ENCODE assay signal across 1 cellular context in the genomic region with DNA sequence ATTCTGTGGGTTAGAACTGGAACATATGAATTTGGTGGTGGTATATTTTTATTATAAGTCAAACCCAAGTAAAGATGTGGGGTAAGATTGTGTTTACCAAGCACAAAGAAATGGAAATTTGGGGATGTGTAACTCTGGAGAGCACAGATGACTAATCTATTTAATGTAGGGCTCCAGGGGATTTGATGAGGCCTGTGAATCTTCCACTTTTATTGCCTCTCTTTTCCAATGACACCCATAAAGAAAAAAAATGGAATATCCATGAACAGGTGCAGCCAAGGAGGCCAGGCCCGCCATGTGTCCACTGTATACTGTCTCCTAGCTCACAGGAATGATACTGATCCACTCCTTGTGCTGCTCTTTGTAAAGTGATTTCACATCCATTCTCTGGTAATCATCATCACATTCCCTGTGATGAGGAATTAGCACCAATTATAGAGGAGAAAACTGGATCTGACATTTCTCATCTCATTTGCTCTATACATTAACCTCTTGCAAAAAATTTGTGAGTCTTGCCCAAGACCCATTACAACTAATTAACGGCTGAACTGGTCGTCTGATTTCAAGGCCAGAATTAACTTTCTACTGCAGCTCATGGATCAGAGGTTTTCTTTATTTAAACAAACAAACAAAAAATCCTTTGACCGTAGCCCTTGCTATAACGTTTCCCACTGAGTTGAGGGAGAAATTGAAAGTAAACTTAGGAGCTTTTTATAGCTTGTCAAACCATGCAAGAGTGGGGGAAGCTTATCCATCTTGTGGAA.
TF ChIP-seq lines count a peak whose summit lies in the region.

No MANE protein-coding gene starts in this region.

TF ChIP-seq in HEK293T, 16 proteins besides CTCF, POLR2A, EP300 and RAD21 (continued from another document):
- TF ChIP-seq, protein P1, sequence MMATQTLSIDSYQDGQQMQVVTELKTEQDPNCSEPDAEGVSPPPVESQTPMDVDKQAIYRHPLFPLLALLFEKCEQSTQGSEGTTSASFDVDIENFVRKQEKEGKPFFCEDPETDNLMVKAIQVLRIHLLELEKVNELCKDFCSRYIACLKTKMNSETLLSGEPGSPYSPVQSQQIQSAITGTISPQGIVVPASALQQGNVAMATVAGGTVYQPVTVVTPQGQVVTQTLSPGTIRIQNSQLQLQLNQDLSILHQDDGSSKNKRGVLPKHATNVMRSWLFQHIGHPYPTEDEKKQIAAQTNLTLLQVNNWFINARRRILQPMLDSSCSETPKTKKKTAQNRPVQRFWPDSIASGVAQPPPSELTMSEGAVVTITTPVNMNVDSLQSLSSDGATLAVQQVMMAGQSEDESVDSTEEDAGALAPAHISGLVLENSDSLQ (IDR thresholded peaks at IDR 0.05): no peak
- TF ChIP-seq ZNF384 (IDR thresholded peaks at IDR 0.05): no peak
- no peak for TF ChIP-seq TARDBP (IDR thresholded peaks at IDR 0.05)
- TF ChIP-seq SUZ12 (IDR thresholded peaks at IDR 0.05): no peak
- no peak for TF ChIP-seq ARNT (IDR thresholded peaks at IDR 0.05)
- no peak for TF ChIP-seq FOXM1 (IDR thresholded peaks at IDR 0.05; ENCODE audit: borderline replicate concordance)
- no peak for TF ChIP-seq FOXK2 (IDR thresholded peaks at IDR 0.05)
- TF ChIP-seq NFRKB (IDR thresholded peaks at IDR 0.05): no peak
- TF ChIP-seq L3MBTL2 (conservative IDR thresholded peaks at IDR 0.05): no peak
- TF ChIP-seq HDGF (IDR thresholded peaks at IDR 0.05; ENCODE audit: borderline replicate concordance): no peak
- no peak for TF ChIP-seq FOXA1 (IDR thresholded peaks at IDR 0.05)
- no peak for TF ChIP-seq BHLHE40 (IDR thresholded peaks at IDR 0.05; ENCODE audit: borderline replicate concordance)
